In the genomic region with DNA sequence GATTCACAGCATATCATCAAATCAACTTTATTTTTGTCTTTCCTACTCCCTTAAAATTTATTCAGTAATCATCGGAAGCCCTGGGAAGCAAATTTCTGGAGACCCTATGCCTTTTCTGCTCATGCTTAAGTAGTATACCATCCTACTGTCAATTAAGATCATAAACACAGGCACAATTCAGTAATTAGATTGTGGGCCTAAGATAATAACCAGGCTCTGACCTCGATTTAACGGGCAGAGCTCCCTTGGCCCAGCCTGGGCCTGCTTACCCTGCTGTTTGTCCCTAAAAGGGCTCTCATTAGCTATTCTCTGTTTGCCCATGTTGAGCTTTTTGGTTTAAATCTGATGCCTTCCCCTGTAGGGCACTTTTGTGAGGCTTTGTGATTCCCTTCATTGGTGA, we compare ENCODE assay signal across 24 cellular contexts. TPM values are rescaled to one million over a fixed set of nuclear protein-coding genes. Genes with fewer than 3 reads are reported as not detected.
DNase-seq lines count a peak whose midpoint lies in the region; ATAC-seq and TF ChIP-seq lines count a peak whose summit lies in the region.
"Had no signal": no experiment of that assay in that cellular context is flagged by ENCODE, and none has a peak within 500 bp of the region (broad histone marks: within the 10 kb centered on the region; RNA-seq: fewer than 3 reads in every experiment).

No MANE protein-coding gene starts in this region.

- POLR2A ChIA-PET in CD8-positive, alpha-beta T cell (lab: Charles Lee) = no interaction called here

- no peak for TF ChIP-seq POLR2A in lower leg skin (IDR thresholded peaks at IDR 0.05)

- H2AFZ ChIP-seq in GM23338 = no peak overlapping the region
- H2AFZ ChIP-seq in parathyroid adenoma = peak overlapping the region; percentile 5

- no peaks in the 10 kb centered on the region for H3K9me3 ChIP-seq in parathyroid adenoma (ENCODE audit: control insufficient read depth, low read length)
- no peaks in the 10 kb centered on the region for H3K9me3 ChIP-seq in CD8-positive, alpha-beta T cell (ENCODE audit: low read length)
- H3K9me3 ChIP-seq: BLaER1 treated with 17β-estradiol and CSF1 and Interleukin-3, amounts not matched to agents 10 nM and 100 nM had no signal

- no peak overlapping the region for H3K4me3 Mint-ChIP-seq in GM23338
- H3K4me3 Mint-ChIP-seq in activated CD8-positive, alpha-beta memory T cell treated with anti-CD3 and anti-CD28 coated beads, Interleukin-2, amount 10 ng/mL, durations not matched to agents 7 days and 5 days = no peak overlapping the region
- no peak overlapping the region for H3K4me3 Mint-ChIP-seq in CD8-positive, alpha-beta T cell
- H3K4me3 Mint-ChIP-seq: CD4-positive, alpha-beta memory T cell had no signal

- H3K27ac Mint-ChIP-seq in GM23338 = peak overlapping the region; percentile 58; the same call in 1 of the 2 replicates
- no peak overlapping the region for H3K27ac Mint-ChIP-seq in activated CD8-positive, alpha-beta memory T cell treated with anti-CD3 and anti-CD28 coated beads, Interleukin-2, amount 10 ng/mL, durations not matched to agents 7 days and 5 days
- H3K27ac Mint-ChIP-seq in CD8-positive, alpha-beta T cell = no peak overlapping the region
- H3K27ac Mint-ChIP-seq: CD4-positive, alpha-beta memory T cell had no signal

- peaks cover 3% of the 10 kb centered on the region for H3K27me3 Mint-ChIP-seq in GM23338 (ENCODE audit: insufficient read depth, low read depth, poor library complexity)
- peaks cover 34% of the 10 kb centered on the region for H3K27me3 Mint-ChIP-seq in activated CD8-positive, alpha-beta memory T cell treated with anti-CD3 and anti-CD28 coated beads, Interleukin-2, amount 10 ng/mL, durations not matched to agents 7 days and 5 days
- peaks cover 11% of the 10 kb centered on the region for H3K27me3 Mint-ChIP-seq in CD8-positive, alpha-beta T cell (ENCODE audit: low read depth)

- CTCF ChIA-PET in activated CD8-positive, alpha-beta memory T cell treated with anti-CD3 and anti-CD28 coated beads, Interleukin-2, amount 10 ng/mL, durations not matched to agents 7 days and 5 days (lab: Charles Lee) = interaction anchor here (0.8 to 1.2 kb wide), 2 partner anchors 17 to 1198 kb away, joined by 3 read pairs; no protein-coding TSS in a partner anchor
- CTCF ChIA-PET in CD8-positive, alpha-beta T cell (lab: Charles Lee) = no interaction called here

- H3K27ac ChIP-seq in GM23338 (ENCODE audit: low read depth) (no peak overlapping the region), VCaP (peak overlapping the region; percentile 83), parathyroid adenoma (no peak overlapping the region)
- no peak overlapping the region for H3K27ac ChIP-seq in CD8-positive, alpha-beta T cell (ENCODE audit: low read depth, low read length)
- H3K27ac ChIP-seq: BLaER1 treated with 17β-estradiol and CSF1 and Interleukin-3, amounts not matched to agents 10 nM and 100 nM had no signal

- no peaks in the 10 kb centered on the region for H3K79me2 ChIP-seq in GM23338 (replicated peaks; ENCODE audit: insufficient read depth)
- no peaks in the 10 kb centered on the region for H3K79me2 ChIP-seq in parathyroid adenoma

- intact Hi-C loops in lower leg skin (cut with DNase I; ENCODE audit: low total_unique reads) = no loop called here
- intact Hi-C loops in CD8-positive, alpha-beta T cell (cut with DNase I, micrococcal nuclease) = loop anchor here in 1 of 2 experiments (1.0 to 10.0 kb wide), 2 partner anchors 8 to 77 kb away; no protein-coding TSS in a partner anchor

- H3K9me3 Mint-ChIP-seq in GM23338 = no peaks in the 10 kb centered on the region
- no peaks in the 10 kb centered on the region for H3K9me3 Mint-ChIP-seq in activated CD8-positive, alpha-beta memory T cell treated with anti-CD3 and anti-CD28 coated beads, Interleukin-2, amount 10 ng/mL, durations not matched to agents 7 days and 5 days (ENCODE audit: low read depth)
- H3K9me3 Mint-ChIP-seq in CD8-positive, alpha-beta T cell = no peaks in the 10 kb centered on the region
- H3K9me3 Mint-ChIP-seq: CD4-positive, alpha-beta memory T cell had no signal

- H3K36me3 ChIP-seq in GM23338 (ENCODE audit: insufficient read depth) (no peaks in the 10 kb centered on the region), parathyroid adenoma (ENCODE audit: control insufficient read depth, insufficient read depth, low read length) (no peaks in the 10 kb centered on the region)
- no peaks in the 10 kb centered on the region for H3K36me3 ChIP-seq in CD8-positive, alpha-beta T cell (ENCODE audit: insufficient read depth, low read length)
- H3K36me3 ChIP-seq: BLaER1 treated with 17β-estradiol and CSF1 and Interleukin-3, amounts not matched to agents 10 nM and 100 nM had no signal

- DNase-seq in NCI-H748 (lab: John Stamatoyannopoulos, UW; ENCODE audit: unreplicated experiment) (peak; percentile 67), NCI-H748 treated with DMSO at 0.1 percent for 48 hours (lab: John Stamatoyannopoulos, UW) (no peak), GM23338 (ENCODE audit: low spot score) (no peak), lower leg skin (ENCODE audit: low spot score in 2 of 2) (no peak)
- no peak for DNase-seq in activated CD8-positive, alpha-beta memory T cell treated with anti-CD3 and anti-CD28 coated beads, Interleukin-2, amount 10 ng/mL, durations not matched to agents 7 days and 5 days
- no peak for DNase-seq in CD8-positive, alpha-beta T cell
- DNase-seq: CD4-positive, alpha-beta memory T cell; DMS79; EL; GDM1; GOT3; Karpas-422; NCI-H187 treated with DMSO at 0.1 percent for 48 hours; NCI-H2107; NCI-H524; SIG-M5; T-helper 2 cell had no signal

- no peak for TF ChIP-seq CTCF in GM23338 (conservative IDR thresholded peaks at IDR 0.05; ENCODE audit: low read depth in 2 of 2)
- TF ChIP-seq CTCF in VCaP (conservative IDR thresholded peaks at IDR 0.05) = no peak
- TF ChIP-seq CTCF in parathyroid adenoma (IDR thresholded peaks at IDR 0.05) = no peak
- no peak for TF ChIP-seq CTCF in lower leg skin (IDR thresholded peaks at IDR 0.05)
- TF ChIP-seq CTCF in CD8-positive, alpha-beta T cell (IDR thresholded peaks at IDR 0.05) = no peak

- H3K4me1 ChIP-seq in GM23338 (ENCODE audit: insufficient read depth) (peaks cover 32% of the 10 kb centered on the region), parathyroid adenoma (peaks cover 3% of the 10 kb centered on the region)
- H3K4me1 ChIP-seq in CD8-positive, alpha-beta T cell (ENCODE audit: insufficient read depth, low read length) = no peaks in the 10 kb centered on the region
- H3K4me1 ChIP-seq: BLaER1 treated with 17β-estradiol and CSF1 and Interleukin-3, amounts not matched to agents 10 nM and 100 nM had no signal

- no peak overlapping the region for H3K4me2 ChIP-seq in GM23338
- H3K4me2 ChIP-seq in parathyroid adenoma (ENCODE audit: low read length) = no peak overlapping the region
- H3K4me2 ChIP-seq: BLaER1 treated with 17β-estradiol and CSF1 and Interleukin-3, amounts not matched to agents 10 nM and 100 nM had no signal

- H4K20me1 ChIP-seq in GM23338 (replicated peaks; ENCODE audit: insufficient read depth) = no peaks in the 10 kb centered on the region
- H4K20me1 ChIP-seq: BLaER1 treated with 17β-estradiol and CSF1 and Interleukin-3, amounts not matched to agents 10 nM and 100 nM had no signal

- H3K9me2 ChIP-seq in GM23338 (ENCODE audit: insufficient read depth) = no peaks in the 10 kb centered on the region

- no peak overlapping the region for H3K4me3 ChIP-seq in GM23338
- H3K4me3 ChIP-seq in parathyroid adenoma (ENCODE audit: low read depth, low read length) = no peak overlapping the region
- H3K4me3 ChIP-seq in lower leg skin (ENCODE audit: low read depth, poor library complexity, severe bottlenecking) = no peak overlapping the region
- no peak overlapping the region for H3K4me3 ChIP-seq in CD8-positive, alpha-beta T cell (ENCODE audit: low read depth, low read length)
- H3K4me3 ChIP-seq: BLaER1 treated with 17β-estradiol and CSF1 and Interleukin-3, amounts not matched to agents 10 nM and 100 nM; GM12878 had no signal

- H3K4me1 Mint-ChIP-seq in GM23338 = peaks cover 59% of the 10 kb centered on the region
- H3K4me1 Mint-ChIP-seq in activated CD8-positive, alpha-beta memory T cell treated with anti-CD3 and anti-CD28 coated beads, Interleukin-2, amount 10 ng/mL, durations not matched to agents 7 days and 5 days = peaks cover 4% of the 10 kb centered on the region
- no peaks in the 10 kb centered on the region for H3K4me1 Mint-ChIP-seq in CD8-positive, alpha-beta T cell (ENCODE audit: low read depth)

- 51 to 53% methylated on average over 3 of the region's 3 CpGs for WGBS in lower leg skin, 2 donors

- H3K27me3 ChIP-seq in GM23338 (ENCODE audit: insufficient read depth) (no peaks in the 10 kb centered on the region), parathyroid adenoma (ENCODE audit: control insufficient read depth, insufficient read depth, low read length) (no peaks in the 10 kb centered on the region)
- H3K27me3 ChIP-seq in CD8-positive, alpha-beta T cell (ENCODE audit: insufficient read depth, low read length) = no peaks in the 10 kb centered on the region
- H3K27me3 ChIP-seq: BLaER1 treated with 17β-estradiol and CSF1 and Interleukin-3, amounts not matched to agents 10 nM and 100 nM had no signal

- no peak for ATAC-seq in GM23338
- ATAC-seq in activated CD8-positive, alpha-beta memory T cell treated with anti-CD3 and anti-CD28 coated beads, Interleukin-2, amount 10 ng/mL, durations not matched to agents 7 days and 5 days = no peak
- ATAC-seq in CD8-positive, alpha-beta T cell = no peak
- ATAC-seq: GM12878, HCT116, HepG2 had no signal

- H3K36me3 Mint-ChIP-seq in GM23338 (ENCODE audit: low read depth) = no peaks in the 10 kb centered on the region
- no peaks in the 10 kb centered on the region for H3K36me3 Mint-ChIP-seq in activated CD8-positive, alpha-beta memory T cell treated with anti-CD3 and anti-CD28 coated beads, Interleukin-2, amount 10 ng/mL, durations not matched to agents 7 days and 5 days
- no peaks in the 10 kb centered on the region for H3K36me3 Mint-ChIP-seq in CD8-positive, alpha-beta T cell
- H3K36me3 Mint-ChIP-seq: CD4-positive, alpha-beta memory T cell had no signal

- no peak overlapping the region for H3K9ac ChIP-seq in parathyroid adenoma
- H3K9ac ChIP-seq: BLaER1 treated with 17β-estradiol and CSF1 and Interleukin-3, amounts not matched to agents 10 nM and 100 nM had no signal

- H3F3A ChIP-seq in GM23338 (replicated peaks; ENCODE audit: low read depth) = no peaks in the 10 kb centered on the region

TF ChIP-seq in GM23338, 12 proteins besides CTCF, POLR2A, EP300 and RAD21 (continues in another document):
- TF ChIP-seq ZNF331 (CRISPR knock-in tag; IDR thresholded peaks at IDR 0.05; ENCODE audit: low read depth) (no peak), STAT1 (IDR thresholded peaks at IDR 0.05; ENCODE audit: unreplicated experiment) (no peak)

RNA-seq across cellular contexts. Expression of a gene that starts 29.8 kb away (rescaled TPM):
- 37.3 and 45.2 TPM in 2 replicates for total RNA-seq in GM23338 (2014; rRNA removed; shearing (Covaris generic))
- 75.4 and 83.7 TPM in 2 replicates for polyA plus RNA-seq in GM23338 (2016; fragmentation: Nextera tagmentation; extraction: Ambion mirVana)
- total RNA-seq in activated CD8-positive, alpha-beta memory T cell treated with anti-CD3 and anti-CD28 coated beads, Interleukin-2, amount 10 ng/mL, durations not matched to agents 7 days and 5 days = 1 to 10 TPM; 2.7 to 3.4 TPM
- 10 to 100 TPM; 12.8 to 33.6 (median 18.4) TPM for total RNA-seq in lower leg skin
- total RNA-seq in CD8-positive, alpha-beta T cell = under 1 TPM in 1 of 2 experiments, not detected in 1; 0.87 TPM
- polyA plus RNA-seq: AG04450, HepG2 had no signal
